Comparison of ENCODE assay signal across 22 cellular contexts in the genomic region with DNA sequence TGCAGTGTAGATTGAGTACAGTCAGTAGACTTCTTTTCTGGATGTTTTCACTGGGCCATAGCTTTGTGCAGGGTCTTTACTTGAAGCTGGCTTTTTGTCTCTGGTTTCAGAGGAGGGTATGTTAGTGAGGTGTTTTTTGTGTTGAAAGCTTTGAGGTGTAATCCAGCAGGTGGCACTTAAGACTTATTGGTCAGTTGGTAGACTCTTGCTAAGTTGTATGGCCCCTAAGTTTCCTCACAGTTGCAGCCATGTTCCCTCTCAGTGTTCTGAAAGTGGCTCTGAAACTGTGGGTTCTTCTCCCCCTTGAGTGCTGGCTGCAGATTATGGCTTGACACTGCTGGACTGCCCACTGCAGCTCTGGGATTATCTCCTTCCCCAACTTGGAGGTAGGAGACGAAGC. TPM values are rescaled to one million over a fixed set of nuclear protein-coding genes. Genes with fewer than 3 reads are reported as not detected.
DNase-seq lines count a peak whose midpoint lies in the region; TF ChIP-seq lines count a peak whose summit lies in the region.
"Had no signal": no experiment of that assay in that cellular context is flagged by ENCODE, and none has a peak within 500 bp of the region (broad histone marks: within the 10 kb centered on the region; RNA-seq: fewer than 3 reads in every experiment).

No MANE protein-coding gene starts in this region.

- TF ChIP-seq CTCF in MM.1S (IDR thresholded peaks at IDR 0.05; ENCODE audit: low read length) (peak; percentile 33), choroid plexus epithelial cell (conservative IDR thresholded peaks at IDR 0.05; ENCODE audit: low read depth, low read length) (no peak)

- in situ Hi-C loops in GM23248 (cut with MboI) = no loop called here

- no peaks in the 10 kb centered on the region for H3K79me2 ChIP-seq in MM.1S (ENCODE audit: low read length)
- no peaks in the 10 kb centered on the region for H3K79me2 ChIP-seq in GM23248 (ENCODE audit: insufficient read depth)

- H3K9me2 ChIP-seq in MM.1S (replicated peaks; ENCODE audit: insufficient read depth, low read length) (no peaks in the 10 kb centered on the region), GM23248 (ENCODE audit: insufficient read depth) (no peaks in the 10 kb centered on the region)

- H3K4me1 ChIP-seq in MM.1S (ENCODE audit: low read length) (peaks cover 17% of the 10 kb centered on the region), GM23248 (ENCODE audit: insufficient read depth) (peaks cover 24% of the 10 kb centered on the region)
- H3K4me1 ChIP-seq: upper lobe of right lung had no signal

- H3F3A ChIP-seq in MM.1S (ENCODE audit: insufficient read depth, low read length) (peaks cover 9% of the 10 kb centered on the region), GM23248 (ENCODE audit: insufficient read depth) (no peaks in the 10 kb centered on the region; the same call in 1 of the 2 replicates)

- DNase-seq in NOMO-1 treated with DMSO at 0.1 percent for 48 hours (lab: John Stamatoyannopoulos, UW; ENCODE audit: unreplicated experiment) = peak; percentile 6
- no peak for DNase-seq in NOMO-1 treated with dmso at 0.1 percent for 144 hours (lab: John Stamatoyannopoulos, UW; ENCODE audit: unreplicated experiment)
- peak; percentile 57 for DNase-seq in MM.1S
- peak; percentile 23 for DNase-seq in choroid plexus epithelial cell (ENCODE audit: low read depth)
- peak; percentile 11 for DNase-seq in renal cortical epithelial cell (ENCODE audit: low read depth)
- no peak for DNase-seq in MG63
- DNase-seq in GM23248 = no peak
- no peak for DNase-seq in SKM-1 (lab: John Stamatoyannopoulos, UW; ENCODE audit: unreplicated experiment)
- DNase-seq: activated CD4-positive, alpha-beta T cell treated with anti-CD3 and anti-CD28 coated beads for 4 hours; activated CD8-positive, alpha-beta memory T cell treated with anti-CD3 and anti-CD28 coated beads, Interleukin-2, amount 10 ng/mL, durations not matched to agents 7 days and 5 days; activated naive CD8-positive, alpha-beta T cell treated with anti-CD3 and anti-CD28 coated beads, Interleukin-2, amount 50 U/mL, for 24 hours; Calu3; EL; left cardiac atrium; midbrain; NCI-H146; NCI-H82; nephron progenitor cell; RPMI8226; stimulated activated CD4-positive, alpha-beta T cell treated with anti-CD3 and anti-CD28 coated beads, Interleukin-4, amount 100 ng/mL, for 4 hours; upper lobe of right lung had no signal

- H3K4me2 ChIP-seq in MM.1S (ENCODE audit: low read depth, low read length) = no peak overlapping the region
- H3K4me2 ChIP-seq in GM23248 (ENCODE audit: unreplicated experiment) = no peak overlapping the region

- H3K4me3 ChIP-seq in MM.1S (ENCODE audit: low read length) (no peak overlapping the region), choroid plexus epithelial cell (ENCODE audit: low read depth, low read length) (no peak overlapping the region), MG63 (no peak overlapping the region), GM23248 (no peak overlapping the region)
- H3K4me3 ChIP-seq: skin epidermis, upper lobe of right lung had no signal

- H3K36me3 ChIP-seq in MM.1S (replicated peaks; ENCODE audit: insufficient read depth, low read length) (no peaks in the 10 kb centered on the region), MG63 (no peaks in the 10 kb centered on the region), GM23248 (ENCODE audit: low read depth) (no peaks in the 10 kb centered on the region)
- H3K36me3 ChIP-seq: upper lobe of right lung had no signal

- H3K27ac ChIP-seq in MM.1S (ENCODE audit: low read length) = no peak overlapping the region
- no peak overlapping the region for H3K27ac ChIP-seq in GM23248
- H3K27ac ChIP-seq: skin epidermis, upper lobe of right lung had no signal

- WGBS in GM23248 (ENCODE audit: low coverage in 1 of 2, low lambda C conversion rate in 2 of 2, missing lambda C conversion rate in 2 of 2), 2 experiments = 100% methylated on average over 1 of the region's 1 CpG

- H3K9ac ChIP-seq in MM.1S (ENCODE audit: low read length) (no peak overlapping the region), GM23248 (no peak overlapping the region)

- H2AFZ ChIP-seq in MM.1S (ENCODE audit: low read length) (no peak overlapping the region), GM23248 (no peak overlapping the region)

- H4K20me1 ChIP-seq in MM.1S (ENCODE audit: insufficient read depth, low read length) = no peaks in the 10 kb centered on the region
- H4K20me1 ChIP-seq in GM23248 (ENCODE audit: insufficient read depth) = no peaks in the 10 kb centered on the region

- no peaks in the 10 kb centered on the region for H3K9me3 ChIP-seq in MM.1S (replicated peaks; ENCODE audit: insufficient read depth, low read length)
- H3K9me3 ChIP-seq in MG63 = peaks cover 4% of the 10 kb centered on the region; the same call in 1 of the 2 replicates
- H3K9me3 ChIP-seq in GM23248 (ENCODE audit: low read depth) = no peaks in the 10 kb centered on the region
- H3K9me3 ChIP-seq: upper lobe of right lung had no signal

- H3K27me3 ChIP-seq in MM.1S (replicated peaks; ENCODE audit: insufficient read depth, low read length) (no peaks in the 10 kb centered on the region), MG63 (no peaks in the 10 kb centered on the region), GM23248 (replicated peaks; ENCODE audit: insufficient read depth) (no peaks in the 10 kb centered on the region)
- H3K27me3 ChIP-seq: upper lobe of right lung had no signal

RNA-seq across cellular contexts. Expression of gene SLC44A1, which starts 55.7 kb away (rescaled TPM):
- total RNA-seq in renal cortical epithelial cell = 59.6 and 90.4 TPM in 2 replicates
- 13.3 and 26.6 TPM in 2 replicates for total RNA-seq in MG63 (2014; rRNA removed; shearing (Covaris generic); ENCODE audit: low replicate concordance)
- total RNA-seq in GM23248 (2014; rRNA removed; shearing (Covaris generic)) = 52.6 and 54.6 TPM in 2 replicates
- polyA plus RNA-seq in GM23248 (2016; fragmentation: Nextera tagmentation; extraction: Ambion mirVana) = 27.8 and 30.4 TPM in 2 replicates

Comparison
In these comparisons a context has a peak if more than half of its experiments do, and no peak if none do; other contexts are left out.
1. DNase-seq: peak in NOMO-1 treated with DMSO at 0.1 percent for 48 hours (single experiment), MM.1S (single experiment), choroid plexus epithelial cell (single experiment) and renal cortical epithelial cell (single experiment); none in NOMO-1 treated with dmso at 0.1 percent for 144 hours (single experiment), MG63 (single experiment), GM23248 (single experiment) and SKM-1 (single experiment).